Comparison of ENCODE assay signal across 13 cellular contexts in genomic region chr20:36848677-36849076, GRCh38. TPM values are rescaled to one million over a fixed set of nuclear protein-coding genes. Genes with fewer than 3 reads are reported as not detected.
A peak's percentile ranks its signal among the peaks of the same experiment; 100 is the strongest.
DNase-seq lines count a peak whose midpoint lies in the region; ATAC-seq and TF ChIP-seq lines count a peak whose summit lies in the region.
"Had no signal": no experiment of that assay in that cellular context is flagged by ENCODE, and none has a peak within 500 bp of the region (broad histone marks: within the 10 kb centered on the region; RNA-seq: fewer than 3 reads in every experiment).

No MANE protein-coding gene starts in this region.

- H3K27ac Mint-ChIP-seq in glutamatergic neuron (ENCODE audit: unreplicated experiment) = peak overlapping the region; percentile 72

- in situ Hi-C loops in gastrocnemius medialis (cut with MboI; ENCODE audit: low sequenced_read_pairs in 4 of 4) = no loop called here

- H3K4me3 ChIP-seq in ACC112 (ENCODE audit: low read depth, low read length) (no peak overlapping the region), SJSA1 (no peak overlapping the region), gastrocnemius medialis (no peak overlapping the region), MM.1S (ENCODE audit: low read length) (no peak overlapping the region)

- H3K27me3 Mint-ChIP-seq in glutamatergic neuron (ENCODE audit: unreplicated experiment) = peaks cover 7% of the 10 kb centered on the region

- no peaks in the 10 kb centered on the region for H4K20me1 ChIP-seq in MM.1S (ENCODE audit: insufficient read depth, low read length)

- H3K79me2 ChIP-seq in ACC112 (ENCODE audit: control insufficient read depth, insufficient read depth, low read length, unreplicated experiment) (peaks cover 55% of the 10 kb centered on the region), MM.1S (ENCODE audit: low read length) (no peaks in the 10 kb centered on the region)

- H3K9me3 Mint-ChIP-seq in glutamatergic neuron (ENCODE audit: unreplicated experiment) = peaks cover 11% of the 10 kb centered on the region

- H3K9ac ChIP-seq in MM.1S (ENCODE audit: low read length) = no peak overlapping the region

- TF ChIP-seq CTCF in glutamatergic neuron (IDR thresholded peaks at IDR 0.05; ENCODE audit: partially characterized antibody, unreplicated experiment) (no peak), gastrocnemius medialis (IDR thresholded peaks at IDR 0.05 in 4 of 5, conservative IDR thresholded peaks at IDR 0.05 in 1 of 5) (no peak), MM.1S (IDR thresholded peaks at IDR 0.05; ENCODE audit: low read length) (no peak)

- no peak for DNase-seq in SJSA1 (ENCODE audit: low read depth in 1 of 2, low spot score in 2 of 2)
- DNase-seq in glutamatergic neuron = no peak
- no peak for DNase-seq in gastrocnemius medialis
- DNase-seq in NCI-H187 (lab: John Stamatoyannopoulos, UW) = no peak
- no peak for DNase-seq in MM.1S
- no peak for DNase-seq in NCI-H2081 treated with DMSO at 0.1 percent for 48 hours (lab: John Stamatoyannopoulos, UW)
- DNase-seq: activated effector memory CD4-positive, alpha-beta T cell treated with anti-CD3 and anti-CD28 coated beads, Interleukin-2, amount 50 U/mL, for 16 hours; AML-193; MV-4-11; NCI-H524 treated with DMSO at 0.1 percent for 48 hours had no signal

- peak overlapping the region; percentile 93 for H3K27ac ChIP-seq in ACC112 (ENCODE audit: low read depth, low read length)
- H3K27ac ChIP-seq in SJSA1 = peak overlapping the region; percentile 93
- H3K27ac ChIP-seq in gastrocnemius medialis = peak overlapping the region; percentile 75 to 82 (median 81)
- H3K27ac ChIP-seq in MM.1S (ENCODE audit: low read length) = no peak overlapping the region

- no peaks in the 10 kb centered on the region for H3F3A ChIP-seq in MM.1S (ENCODE audit: insufficient read depth, low read length)

- no peaks in the 10 kb centered on the region for H3K27me3 ChIP-seq in ACC112 (ENCODE audit: insufficient read depth, low read length)
- no peaks in the 10 kb centered on the region for H3K27me3 ChIP-seq in SJSA1 (replicated peaks)
- no peaks in the 10 kb centered on the region for H3K27me3 ChIP-seq in gastrocnemius medialis
- H3K27me3 ChIP-seq in MM.1S (replicated peaks; ENCODE audit: insufficient read depth, low read length) = no peaks in the 10 kb centered on the region

- TF ChIP-seq POLR2A in gastrocnemius medialis (IDR thresholded peaks at IDR 0.05) = no peak

- ATAC-seq in gastrocnemius medialis (no peak), HG03520 (IDR thresholded peaks at IDR 0.05; ENCODE audit: unreplicated experiment) (no peak)

- H3K4me1 Mint-ChIP-seq in glutamatergic neuron (ENCODE audit: low read depth, unreplicated experiment) = peaks cover 36% of the 10 kb centered on the region

- no peak overlapping the region for H2AFZ ChIP-seq in ACC112 (ENCODE audit: low read length, unreplicated experiment)
- H2AFZ ChIP-seq in MM.1S (ENCODE audit: low read length) = no peak overlapping the region

- no peaks in the 10 kb centered on the region for H3K9me2 ChIP-seq in MM.1S (replicated peaks; ENCODE audit: insufficient read depth, low read length)

- peaks cover 12% of the 10 kb centered on the region for H3K36me3 Mint-ChIP-seq in glutamatergic neuron (ENCODE audit: unreplicated experiment)

- H3K9me3 ChIP-seq in SJSA1 (replicated peaks) = no peaks in the 10 kb centered on the region
- no peaks in the 10 kb centered on the region for H3K9me3 ChIP-seq in gastrocnemius medialis
- no peaks in the 10 kb centered on the region for H3K9me3 ChIP-seq in MM.1S (replicated peaks; ENCODE audit: insufficient read depth, low read length)

- intact Hi-C loops in gastrocnemius medialis (cut with DNase I; ENCODE audit: low total_unique reads) = no loop called here

- H3K4me2 ChIP-seq in MM.1S (ENCODE audit: low read depth, low read length) = no peak overlapping the region

- peak overlapping the region; percentile 47 for H3K4me3 Mint-ChIP-seq in glutamatergic neuron (ENCODE audit: unreplicated experiment)

- H3K4me1 ChIP-seq in ACC112 (ENCODE audit: control insufficient read depth, insufficient read depth, low read length, unreplicated experiment) (peaks cover 46% of the 10 kb centered on the region), SJSA1 (replicated peaks) (peaks cover 39% of the 10 kb centered on the region), gastrocnemius medialis (peaks cover 23 to 25% of the 10 kb centered on the region in 2 donors), MM.1S (ENCODE audit: low read length) (peaks cover 2% of the 10 kb centered on the region)

- peaks cover 4% of the 10 kb centered on the region; the same call in 1 of the 2 replicates for H3K36me3 ChIP-seq in ACC112 (ENCODE audit: insufficient read depth, low read length)
- peaks cover 44% of the 10 kb centered on the region for H3K36me3 ChIP-seq in SJSA1
- no peaks in the 10 kb centered on the region for H3K36me3 ChIP-seq in gastrocnemius medialis
- H3K36me3 ChIP-seq in MM.1S (replicated peaks; ENCODE audit: insufficient read depth, low read length) = no peaks in the 10 kb centered on the region

RNA-seq across cellular contexts. Expression of gene TLDC2, which starts 27.3 kb away (rescaled TPM):
- total RNA-seq in SJSA1 (2014; rRNA removed; shearing (Covaris generic)) = not detected in 2 replicates
- total RNA-seq in glutamatergic neuron (ENCODE audit: unreplicated experiment) (not detected), gastrocnemius medialis (not detected)
- total RNA-seq: myocyte had no signal
